14 cellular contexts compared by ENCODE assay signal in the genomic region with DNA sequence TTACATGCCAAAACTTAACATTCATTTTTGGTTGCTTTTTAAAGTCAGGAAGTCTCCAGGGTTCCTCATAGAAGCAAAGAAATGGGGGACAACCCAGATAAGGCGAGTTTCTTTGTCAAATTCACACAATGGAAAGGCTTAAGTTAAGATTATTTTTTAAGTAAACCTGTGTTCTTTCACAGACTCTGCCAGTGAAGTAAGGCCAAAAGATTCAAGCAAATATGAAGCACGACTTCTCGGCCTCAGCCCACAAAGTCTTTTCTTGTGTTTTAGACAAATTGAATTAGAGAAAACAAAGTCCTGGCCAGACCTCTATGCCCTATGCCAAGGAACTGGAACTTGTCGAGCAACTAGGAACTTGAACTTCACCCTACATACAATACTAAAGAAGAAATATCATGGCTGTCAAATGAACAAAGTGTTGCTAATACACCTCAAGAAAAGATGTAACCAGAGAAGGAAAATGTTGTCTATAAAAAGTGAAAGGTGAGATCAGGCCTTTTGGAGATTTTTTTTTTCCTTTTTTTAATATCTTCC.
DNase-seq lines count a peak whose midpoint lies in the region; ATAC-seq and TF ChIP-seq lines count a peak whose summit lies in the region.
"Had no signal": no experiment of that assay in that cellular context is flagged by ENCODE, and none has a peak within 500 bp of the region (broad histone marks: within the 10 kb centered on the region; RNA-seq: fewer than 3 reads in every experiment).

No MANE protein-coding gene starts in this region.

- TF ChIP-seq CTCF in chondrocyte (IDR thresholded peaks at IDR 0.05): no peak

- peak overlapping the region; percentile 32 to 58 (median 52) for H3K9ac ChIP-seq in subcutaneous abdominal adipose tissue (ENCODE audit: low read length in 5 of 5)

- H3K36me3 ChIP-seq in subcutaneous abdominal adipose tissue (ENCODE audit: control insufficient read depth in 5 of 5, insufficient read depth in 5 of 5, low read length in 5 of 5): no peaks in the 10 kb centered on the region

- peaks cover 14 to 17% of the 10 kb centered on the region in 2 donors for H3K36me3 Mint-ChIP-seq in activated T-cell treated with anti-CD3 and anti-CD28 coated beads, Interleukin-2, amount 50 U/mL, for 72 hours (ENCODE audit: insufficient read depth in 2 of 2)
- peaks cover 2% of the 10 kb centered on the region for H3K36me3 Mint-ChIP-seq in chondrocyte (ENCODE audit: low read depth)

- H3K27ac Mint-ChIP-seq in activated T-cell treated with anti-CD3 and anti-CD28 coated beads, Interleukin-2, amount 50 U/mL, for 72 hours: peak overlapping the region; percentile 69
- H3K27ac Mint-ChIP-seq in chondrocyte (ENCODE audit: unreplicated experiment): peak overlapping the region; percentile 93

- peaks cover 52% of the 10 kb centered on the region for H3K4me1 Mint-ChIP-seq in activated T-cell treated with anti-CD3 and anti-CD28 coated beads, Interleukin-2, amount 50 U/mL, for 72 hours (ENCODE audit: low read depth)
- peaks cover 41% of the 10 kb centered on the region for H3K4me1 Mint-ChIP-seq in chondrocyte (ENCODE audit: low read depth)

- H3K9me3 ChIP-seq in subcutaneous abdominal adipose tissue (ENCODE audit: control insufficient read depth in 5 of 5, low read length in 5 of 5): peaks cover 0 to 4% (median 0%) of the 10 kb centered on the region in 5 donors

- H3K27me3 ChIP-seq in subcutaneous abdominal adipose tissue (ENCODE audit: control insufficient read depth in 5 of 5, insufficient read depth in 4 of 5, low read length in 5 of 5): peaks cover 0 to 5% (median 0%) of the 10 kb centered on the region in 5 donors

- H3K9me3 Mint-ChIP-seq in activated T-cell treated with anti-CD3 and anti-CD28 coated beads, Interleukin-2, amount 50 U/mL, for 72 hours: peaks cover 9 to 12% of the 10 kb centered on the region in 2 donors
- no peaks in the 10 kb centered on the region for H3K9me3 Mint-ChIP-seq in chondrocyte (ENCODE audit: low read depth)
- H3K9me3 Mint-ChIP-seq: T-helper 2 cell treated with Interferon-gamma antibody and Interleukin-4, amounts not matched to agents 5 μg/mL and 100 μg/mL, for 36 hours had no signal

- peak overlapping the region; percentile 22 to 50 for H3K4me3 Mint-ChIP-seq in activated T-cell treated with anti-CD3 and anti-CD28 coated beads, Interleukin-2, amount 50 U/mL, for 72 hours
- no peak overlapping the region for H3K4me3 Mint-ChIP-seq in chondrocyte (ENCODE audit: unreplicated experiment)

- ATAC-seq in activated T-cell treated with anti-CD3 and anti-CD28 coated beads, Interleukin-2, amount 50 U/mL, for 72 hours (replicated peaks in 1 of 2): no peak
- ATAC-seq in HG02759 (IDR thresholded peaks at IDR 0.05; ENCODE audit: unreplicated experiment): no peak
- ATAC-seq in GM18502 (IDR thresholded peaks at IDR 0.05; ENCODE audit: poor library complexity, unreplicated experiment): no peak
- no peak for ATAC-seq in HG02763 (IDR thresholded peaks at IDR 0.05; ENCODE audit: unreplicated experiment)

- H3K4me1 ChIP-seq in subcutaneous abdominal adipose tissue (ENCODE audit: control insufficient read depth in 5 of 5, insufficient read depth in 5 of 5, low read length in 5 of 5): peaks cover 19 to 40% (median 37%) of the 10 kb centered on the region in 5 donors

- no peak overlapping the region for H3K4me3 ChIP-seq in subcutaneous abdominal adipose tissue (ENCODE audit: low read depth in 1 of 5, low read length in 5 of 5)

- DNase-seq in activated T-cell treated with anti-CD3 and anti-CD28 coated beads, Interleukin-2, amount 50 U/mL, for 72 hours: no peak
- no peak for DNase-seq in activated T-cell treated with anti-CD3 and anti-CD28 coated beads, Interleukin-2, amount 50 U/mL, for 48 hours
- DNase-seq in chondrocyte (ENCODE audit: low spot score) (no peak), left kidney (ENCODE audit: low read depth, low spot score) (peak; percentile 41)
- DNase-seq: ACHN, COR-L47, NCI-H2081 treated with DMSO at 0.1 percent for 48 hours, NCI-H82 had no signal

- H3K27ac ChIP-seq in subcutaneous abdominal adipose tissue (ENCODE audit: low read depth, low read length): peak overlapping the region; percentile 98
- H3K27ac ChIP-seq: RWPE1 had no signal

- no peaks in the 10 kb centered on the region for H3K27me3 Mint-ChIP-seq in activated T-cell treated with anti-CD3 and anti-CD28 coated beads, Interleukin-2, amount 50 U/mL, for 72 hours (ENCODE audit: low read depth)
- H3K27me3 Mint-ChIP-seq in chondrocyte (ENCODE audit: low read depth): no peaks in the 10 kb centered on the region
